Comparison of ENCODE assay signal across 11 cellular contexts in the genomic region with DNA sequence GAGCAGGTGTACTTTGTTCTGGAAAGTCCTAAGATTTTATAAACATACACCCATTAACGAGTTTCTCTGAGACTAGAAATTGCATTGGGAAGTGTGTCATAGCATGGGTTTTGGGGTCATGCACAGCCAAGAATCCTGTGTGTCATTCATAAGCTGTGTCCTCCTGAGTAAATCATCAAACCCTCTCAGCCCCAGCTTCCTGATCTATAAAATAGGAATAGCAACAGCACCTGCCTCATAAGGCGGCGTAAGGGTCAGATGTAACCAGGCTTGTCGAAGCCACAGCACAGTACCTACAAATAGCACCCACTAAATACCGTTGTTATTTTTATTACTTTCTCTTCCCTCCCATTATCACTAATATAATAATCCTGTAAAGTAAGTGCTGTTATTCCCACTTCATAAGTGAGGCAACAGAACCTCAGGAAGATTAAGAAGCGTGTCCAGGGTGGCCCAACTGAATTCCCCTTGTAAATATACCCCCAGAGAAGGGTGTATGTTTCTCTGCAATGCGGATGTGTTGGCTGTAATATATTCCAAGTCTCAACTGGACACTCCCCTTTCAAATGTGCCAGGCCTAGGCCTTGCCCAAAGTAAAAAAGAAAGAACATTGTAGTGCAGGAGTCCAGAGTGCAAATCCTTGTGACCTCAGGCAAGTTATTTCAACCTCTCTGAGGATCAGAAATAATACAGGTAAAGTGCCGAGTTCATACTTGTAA.
DNase-seq lines count a peak whose midpoint lies in the region; ATAC-seq and TF ChIP-seq lines count a peak whose summit lies in the region.
"Had no signal": no experiment of that assay in that cellular context is flagged by ENCODE, and none has a peak within 500 bp of the region (broad histone marks: within the 10 kb centered on the region; RNA-seq: fewer than 3 reads in every experiment).

No MANE protein-coding gene starts in this region.

- no peaks in the 10 kb centered on the region for H3K27me3 Mint-ChIP-seq in stimulated activated naive B cell treated with anti-CD40 and anti-IgM and Interleukin-4, amounts not matched to agents 10 μg/mL and 1 μg/mL and 100 μg/mL, for 72 hours
- no peaks in the 10 kb centered on the region for H3K27me3 Mint-ChIP-seq in CD8-positive, alpha-beta T cell (ENCODE audit: low read depth)

- DNase-seq in glomerular visceral epithelial cell (ENCODE audit: extremely low spot score) (peak; percentile 57), NCI-H1694 (lab: John Stamatoyannopoulos, UW) (no peak)
- DNase-seq in stimulated activated naive B cell treated with anti-CD40 and anti-IgM and Interleukin-4, amounts not matched to agents 10 μg/mL and 1 μg/mL and 100 μg/mL, for 72 hours, result no peak
- no peak for DNase-seq in CD8-positive, alpha-beta T cell
- no peak for DNase-seq in activated CD4-positive, alpha-beta T cell treated with anti-CD3 and anti-CD28 coated beads for 48 hours
- DNase-seq: activated T-cell treated with anti-CD3 and anti-CD28 coated beads, Interleukin-2, amount 50 U/mL, for 4 hours; Kasumi-1; natural killer cell; WERI-Rb-1 had no signal

- H3K4me3 ChIP-seq in CD8-positive, alpha-beta T cell (ENCODE audit: low read depth, low read length), result no peak overlapping the region

- no peaks in the 10 kb centered on the region for H3K36me3 ChIP-seq in CD8-positive, alpha-beta T cell (ENCODE audit: insufficient read depth, low read length)
- H3K36me3 ChIP-seq: WERI-Rb-1 had no signal

- peaks cover 0 to 1% of the 10 kb centered on the region in 2 donors for H3K9me3 Mint-ChIP-seq in stimulated activated naive B cell treated with anti-CD40 and anti-IgM and Interleukin-4, amounts not matched to agents 10 μg/mL and 1 μg/mL and 100 μg/mL, for 72 hours
- no peaks in the 10 kb centered on the region for H3K9me3 Mint-ChIP-seq in CD8-positive, alpha-beta T cell
- H3K9me3 Mint-ChIP-seq: activated T-cell treated with anti-CD3 and anti-CD28 coated beads, Interleukin-2, amount 50 U/mL, for 4 hours; natural killer cell had no signal

- H3K36me3 Mint-ChIP-seq in stimulated activated naive B cell treated with anti-CD40 and anti-IgM and Interleukin-4, amounts not matched to agents 10 μg/mL and 1 μg/mL and 100 μg/mL, for 72 hours, result peaks cover 55 to 67% of the 10 kb centered on the region in 2 donors
- peaks cover 60% of the 10 kb centered on the region for H3K36me3 Mint-ChIP-seq in CD8-positive, alpha-beta T cell
- H3K36me3 Mint-ChIP-seq: natural killer cell had no signal

- POLR2A ChIA-PET in CD8-positive, alpha-beta T cell (lab: Charles Lee), result no interaction called here

- H3K27me3 ChIP-seq in CD8-positive, alpha-beta T cell (ENCODE audit: insufficient read depth, low read length), result no peaks in the 10 kb centered on the region

- intact Hi-C loops in CD8-positive, alpha-beta T cell (cut with DNase I, micrococcal nuclease), result no loop called here

- H3K4me3 Mint-ChIP-seq in stimulated activated naive B cell treated with anti-CD40 and anti-IgM and Interleukin-4, amounts not matched to agents 10 μg/mL and 1 μg/mL and 100 μg/mL, for 72 hours, result no peak overlapping the region
- H3K4me3 Mint-ChIP-seq in CD8-positive, alpha-beta T cell, result no peak overlapping the region
- H3K4me3 Mint-ChIP-seq: activated T-cell treated with anti-CD3 and anti-CD28 coated beads, Interleukin-2, amount 50 U/mL, for 4 hours; natural killer cell had no signal

- no peak overlapping the region for H3K27ac ChIP-seq in CD8-positive, alpha-beta T cell (ENCODE audit: low read depth, low read length)
- H3K27ac ChIP-seq: WERI-Rb-1 had no signal

- peak overlapping the region; percentile 91 for H3K27ac Mint-ChIP-seq in stimulated activated naive B cell treated with anti-CD40 and anti-IgM and Interleukin-4, amounts not matched to agents 10 μg/mL and 1 μg/mL and 100 μg/mL, for 72 hours
- H3K27ac Mint-ChIP-seq in CD8-positive, alpha-beta T cell, result no peak overlapping the region
- H3K27ac Mint-ChIP-seq: natural killer cell had no signal

- no peaks in the 10 kb centered on the region for H3K9me3 ChIP-seq in CD8-positive, alpha-beta T cell (ENCODE audit: low read length)

- CTCF ChIA-PET in CD8-positive, alpha-beta T cell (lab: Charles Lee), result interaction anchor here (1.1 kb wide), 1 partner anchor 301 kb away, joined by 4 read pairs; no protein-coding TSS in a partner anchor

- H3K4me1 ChIP-seq in CD8-positive, alpha-beta T cell (ENCODE audit: insufficient read depth, low read length), result no peaks in the 10 kb centered on the region

- ATAC-seq in GM18868 (IDR thresholded peaks at IDR 0.05; ENCODE audit: unreplicated experiment) (peak; percentile 68), HG03378 (IDR thresholded peaks at IDR 0.05; ENCODE audit: unreplicated experiment) (peak; percentile 43)
- peak; percentile 50 to 58 for ATAC-seq in stimulated activated naive B cell treated with anti-CD40 and anti-IgM and Interleukin-4, amounts not matched to agents 10 μg/mL and 1 μg/mL and 100 μg/mL, for 72 hours (replicated peaks)
- ATAC-seq in CD8-positive, alpha-beta T cell, result no peak
- ATAC-seq: activated T-cell treated with anti-CD3 and anti-CD28 coated beads, Interleukin-2, amount 50 U/mL, for 4 hours; natural killer cell had no signal

- peaks cover 32 to 56% of the 10 kb centered on the region in 2 donors for H3K4me1 Mint-ChIP-seq in stimulated activated naive B cell treated with anti-CD40 and anti-IgM and Interleukin-4, amounts not matched to agents 10 μg/mL and 1 μg/mL and 100 μg/mL, for 72 hours
- no peaks in the 10 kb centered on the region for H3K4me1 Mint-ChIP-seq in CD8-positive, alpha-beta T cell (ENCODE audit: low read depth)

- TF ChIP-seq CTCF in CD8-positive, alpha-beta T cell (IDR thresholded peaks at IDR 0.05), result no peak
